In the genomic region with DNA sequence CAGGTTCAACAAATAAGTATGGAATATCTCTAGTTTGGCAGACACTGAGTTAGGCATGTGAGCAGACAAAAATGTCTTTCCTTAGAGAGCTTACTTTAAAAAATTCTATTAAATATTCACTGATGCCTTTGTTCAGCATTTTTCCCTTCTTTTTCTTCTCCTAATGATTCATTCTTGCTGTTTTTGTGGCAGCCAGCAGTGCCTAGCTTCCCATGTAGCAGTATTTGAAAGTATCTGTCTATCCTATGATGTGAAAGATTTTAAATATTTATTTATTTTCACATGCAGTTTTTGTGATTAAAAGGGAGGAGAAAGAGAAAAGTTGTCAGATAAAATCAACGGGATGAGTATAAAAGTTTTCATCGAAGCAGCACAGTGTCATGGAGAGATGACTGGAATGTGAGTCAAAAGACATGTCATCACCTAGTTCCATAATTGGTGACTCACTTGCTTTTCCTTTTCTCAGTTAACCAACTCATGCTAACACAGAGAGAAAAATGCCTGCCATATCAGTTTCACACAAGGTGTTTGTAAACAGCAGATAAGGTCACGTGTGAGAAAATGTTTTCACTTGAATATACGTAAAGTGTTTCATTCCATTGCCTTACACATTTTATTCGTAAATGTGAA, we compare ENCODE assay signal across 1 cellular context.
TF ChIP-seq lines count a peak whose summit lies in the region.

No MANE protein-coding gene starts in this region.

TF ChIP-seq in HEK293, 187 proteins besides CTCF, POLR2A, EP300 and RAD21 (continued from another document and continues in another):
- TF ChIP-seq, protein P1, sequence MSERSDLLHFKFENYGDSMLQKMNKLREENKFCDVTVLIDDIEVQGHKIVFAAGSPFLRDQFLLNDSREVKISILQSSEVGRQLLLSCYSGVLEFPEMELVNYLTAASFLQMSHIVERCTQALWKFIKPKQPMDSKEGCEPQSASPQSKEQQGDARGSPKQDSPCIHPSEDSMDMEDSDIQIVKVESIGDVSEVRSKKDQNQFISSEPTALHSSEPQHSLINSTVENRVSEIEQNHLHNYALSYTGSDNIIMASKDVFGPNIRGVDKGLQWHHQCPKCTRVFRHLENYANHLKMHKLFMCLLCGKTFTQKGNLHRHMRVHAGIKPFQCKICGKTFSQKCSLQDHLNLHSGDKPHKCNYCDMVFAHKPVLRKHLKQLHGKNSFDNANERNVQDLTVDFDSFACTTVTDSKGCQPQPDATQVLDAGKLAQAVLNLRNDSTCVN (tag by site-specific recombination; optimal IDR thresholded peaks at IDR 0.05) = no peak
- TF ChIP-seq IKZF3 (tag by site-specific recombination; IDR thresholded peaks at IDR 0.05) (peak; percentile 39; the same call in 1 of the 2 replicates), ZNF266 (tag by site-specific recombination; IDR thresholded peaks at IDR 0.05; ENCODE audit: low read depth) (no peak), WT1 (tag by site-specific recombination; IDR thresholded peaks at IDR 0.05) (no peak), ZBTB17 (tag by site-specific recombination; IDR thresholded peaks at IDR 0.05) (peak; percentile 57), MYNN (tag by site-specific recombination; IDR thresholded peaks at IDR 0.05; ENCODE audit: borderline replicate concordance) (no peak), ZNF629 (tag by site-specific recombination; IDR thresholded peaks at IDR 0.05) (peak; percentile 77), KLF8 (tag by site-specific recombination; IDR thresholded peaks at IDR 0.05) (no peak), YY1 (tag by site-specific recombination; IDR thresholded peaks at IDR 0.05) (no peak), PRDM1 (tag by site-specific recombination; IDR thresholded peaks at IDR 0.05) (peak; percentile 89), KLF16 (tag by site-specific recombination; IDR thresholded peaks at IDR 0.05) (no peak), GLIS2 (tag by site-specific recombination; IDR thresholded peaks at IDR 0.05) (no peak), ZNF121 (tag by site-specific recombination; IDR thresholded peaks at IDR 0.05) (no peak), RBAK (tag by site-specific recombination; IDR thresholded peaks at IDR 0.05) (no peak), ZNF596 (tag by site-specific recombination; IDR thresholded peaks at IDR 0.05) (no peak), ZNF146 (tag by site-specific recombination; IDR thresholded peaks at IDR 0.05) (no peak), MEIS1 (CRISPR knock-in tag; IDR thresholded peaks at IDR 0.05; ENCODE audit: borderline replicate concordance) (no peak), ZNF76 (tag by site-specific recombination; IDR thresholded peaks at IDR 0.05; ENCODE audit: borderline replicate concordance, low read depth) (no peak), ZNF501 (tag by site-specific recombination; IDR thresholded peaks at IDR 0.05) (peak; percentile 35; the same call in 1 of the 2 replicates), ZNF426 (tag by site-specific recombination; IDR thresholded peaks at IDR 0.05) (no peak)
- TF ChIP-seq, protein P2, sequence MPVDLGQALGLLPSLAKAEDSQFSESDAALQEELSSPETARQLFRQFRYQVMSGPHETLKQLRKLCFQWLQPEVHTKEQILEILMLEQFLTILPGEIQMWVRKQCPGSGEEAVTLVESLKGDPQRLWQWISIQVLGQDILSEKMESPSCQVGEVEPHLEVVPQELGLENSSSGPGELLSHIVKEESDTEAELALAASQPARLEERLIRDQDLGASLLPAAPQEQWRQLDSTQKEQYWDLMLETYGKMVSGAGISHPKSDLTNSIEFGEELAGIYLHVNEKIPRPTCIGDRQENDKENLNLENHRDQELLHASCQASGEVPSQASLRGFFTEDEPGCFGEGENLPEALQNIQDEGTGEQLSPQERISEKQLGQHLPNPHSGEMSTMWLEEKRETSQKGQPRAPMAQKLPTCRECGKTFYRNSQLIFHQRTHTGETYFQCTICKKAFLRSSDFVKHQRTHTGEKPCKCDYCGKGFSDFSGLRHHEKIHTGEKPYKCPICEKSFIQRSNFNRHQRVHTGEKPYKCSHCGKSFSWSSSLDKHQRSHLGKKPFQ (tag by site-specific recombination; IDR thresholded peaks at IDR 0.05) = no peak
- TF ChIP-seq, protein P3, sequence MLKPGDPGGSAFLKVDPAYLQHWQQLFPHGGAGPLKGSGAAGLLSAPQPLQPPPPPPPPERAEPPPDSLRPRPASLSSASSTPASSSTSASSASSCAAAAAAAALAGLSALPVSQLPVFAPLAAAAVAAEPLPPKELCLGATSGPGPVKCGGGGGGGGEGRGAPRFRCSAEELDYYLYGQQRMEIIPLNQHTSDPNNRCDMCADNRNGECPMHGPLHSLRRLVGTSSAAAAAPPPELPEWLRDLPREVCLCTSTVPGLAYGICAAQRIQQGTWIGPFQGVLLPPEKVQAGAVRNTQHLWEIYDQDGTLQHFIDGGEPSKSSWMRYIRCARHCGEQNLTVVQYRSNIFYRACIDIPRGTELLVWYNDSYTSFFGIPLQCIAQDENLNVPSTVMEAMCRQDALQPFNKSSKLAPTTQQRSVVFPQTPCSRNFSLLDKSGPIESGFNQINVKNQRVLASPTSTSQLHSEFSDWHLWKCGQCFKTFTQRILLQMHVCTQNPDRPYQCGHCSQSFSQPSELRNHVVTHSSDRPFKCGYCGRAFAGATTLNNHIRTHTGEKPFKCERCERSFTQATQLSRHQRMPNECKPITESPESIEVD (tag by site-specific recombination; IDR thresholded peaks at IDR 0.05) = peak; percentile 47
- TF ChIP-seq, protein P4, sequence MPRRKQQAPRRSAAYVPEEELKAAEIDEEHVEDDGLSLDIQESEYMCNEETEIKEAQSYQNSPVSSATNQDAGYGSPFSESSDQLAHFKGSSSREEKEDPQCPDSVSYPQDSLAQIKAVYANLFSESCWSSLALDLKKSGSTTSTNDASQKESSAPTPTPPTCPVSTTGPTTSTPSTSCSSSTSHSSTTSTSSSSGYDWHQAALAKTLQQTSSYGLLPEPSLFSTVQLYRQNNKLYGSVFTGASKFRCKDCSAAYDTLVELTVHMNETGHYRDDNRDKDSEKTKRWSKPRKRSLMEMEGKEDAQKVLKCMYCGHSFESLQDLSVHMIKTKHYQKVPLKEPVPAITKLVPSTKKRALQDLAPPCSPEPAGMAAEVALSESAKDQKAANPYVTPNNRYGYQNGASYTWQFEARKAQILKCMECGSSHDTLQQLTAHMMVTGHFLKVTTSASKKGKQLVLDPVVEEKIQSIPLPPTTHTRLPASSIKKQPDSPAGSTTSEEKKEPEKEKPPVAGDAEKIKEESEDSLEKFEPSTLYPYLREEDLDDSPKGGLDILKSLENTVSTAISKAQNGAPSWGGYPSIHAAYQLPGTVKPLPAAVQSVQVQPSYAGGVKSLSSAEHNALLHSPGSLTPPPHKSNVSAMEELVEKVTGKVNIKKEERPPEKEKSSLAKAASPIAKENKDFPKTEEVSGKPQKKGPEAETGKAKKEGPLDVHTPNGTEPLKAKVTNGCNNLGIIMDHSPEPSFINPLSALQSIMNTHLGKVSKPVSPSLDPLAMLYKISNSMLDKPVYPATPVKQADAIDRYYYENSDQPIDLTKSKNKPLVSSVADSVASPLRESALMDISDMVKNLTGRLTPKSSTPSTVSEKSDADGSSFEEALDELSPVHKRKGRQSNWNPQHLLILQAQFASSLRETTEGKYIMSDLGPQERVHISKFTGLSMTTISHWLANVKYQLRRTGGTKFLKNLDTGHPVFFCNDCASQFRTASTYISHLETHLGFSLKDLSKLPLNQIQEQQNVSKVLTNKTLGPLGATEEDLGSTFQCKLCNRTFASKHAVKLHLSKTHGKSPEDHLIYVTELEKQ (tag by site-specific recombination; IDR thresholded peaks at IDR 0.05; ENCODE audit: borderline replicate concordance) = no peak
- TF ChIP-seq, protein P5, sequence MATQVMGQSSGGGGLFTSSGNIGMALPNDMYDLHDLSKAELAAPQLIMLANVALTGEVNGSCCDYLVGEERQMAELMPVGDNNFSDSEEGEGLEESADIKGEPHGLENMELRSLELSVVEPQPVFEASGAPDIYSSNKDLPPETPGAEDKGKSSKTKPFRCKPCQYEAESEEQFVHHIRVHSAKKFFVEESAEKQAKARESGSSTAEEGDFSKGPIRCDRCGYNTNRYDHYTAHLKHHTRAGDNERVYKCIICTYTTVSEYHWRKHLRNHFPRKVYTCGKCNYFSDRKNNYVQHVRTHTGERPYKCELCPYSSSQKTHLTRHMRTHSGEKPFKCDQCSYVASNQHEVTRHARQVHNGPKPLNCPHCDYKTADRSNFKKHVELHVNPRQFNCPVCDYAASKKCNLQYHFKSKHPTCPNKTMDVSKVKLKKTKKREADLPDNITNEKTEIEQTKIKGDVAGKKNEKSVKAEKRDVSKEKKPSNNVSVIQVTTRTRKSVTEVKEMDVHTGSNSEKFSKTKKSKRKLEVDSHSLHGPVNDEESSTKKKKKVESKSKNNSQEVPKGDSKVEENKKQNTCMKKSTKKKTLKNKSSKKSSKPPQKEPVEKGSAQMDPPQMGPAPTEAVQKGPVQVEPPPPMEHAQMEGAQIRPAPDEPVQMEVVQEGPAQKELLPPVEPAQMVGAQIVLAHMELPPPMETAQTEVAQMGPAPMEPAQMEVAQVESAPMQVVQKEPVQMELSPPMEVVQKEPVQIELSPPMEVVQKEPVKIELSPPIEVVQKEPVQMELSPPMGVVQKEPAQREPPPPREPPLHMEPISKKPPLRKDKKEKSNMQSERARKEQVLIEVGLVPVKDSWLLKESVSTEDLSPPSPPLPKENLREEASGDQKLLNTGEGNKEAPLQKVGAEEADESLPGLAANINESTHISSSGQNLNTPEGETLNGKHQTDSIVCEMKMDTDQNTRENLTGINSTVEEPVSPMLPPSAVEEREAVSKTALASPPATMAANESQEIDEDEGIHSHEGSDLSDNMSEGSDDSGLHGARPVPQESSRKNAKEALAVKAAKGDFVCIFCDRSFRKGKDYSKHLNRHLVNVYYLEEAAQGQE (tag by site-specific recombination; IDR thresholded peaks at IDR 0.05) = no peak
- TF ChIP-seq, protein P6, sequence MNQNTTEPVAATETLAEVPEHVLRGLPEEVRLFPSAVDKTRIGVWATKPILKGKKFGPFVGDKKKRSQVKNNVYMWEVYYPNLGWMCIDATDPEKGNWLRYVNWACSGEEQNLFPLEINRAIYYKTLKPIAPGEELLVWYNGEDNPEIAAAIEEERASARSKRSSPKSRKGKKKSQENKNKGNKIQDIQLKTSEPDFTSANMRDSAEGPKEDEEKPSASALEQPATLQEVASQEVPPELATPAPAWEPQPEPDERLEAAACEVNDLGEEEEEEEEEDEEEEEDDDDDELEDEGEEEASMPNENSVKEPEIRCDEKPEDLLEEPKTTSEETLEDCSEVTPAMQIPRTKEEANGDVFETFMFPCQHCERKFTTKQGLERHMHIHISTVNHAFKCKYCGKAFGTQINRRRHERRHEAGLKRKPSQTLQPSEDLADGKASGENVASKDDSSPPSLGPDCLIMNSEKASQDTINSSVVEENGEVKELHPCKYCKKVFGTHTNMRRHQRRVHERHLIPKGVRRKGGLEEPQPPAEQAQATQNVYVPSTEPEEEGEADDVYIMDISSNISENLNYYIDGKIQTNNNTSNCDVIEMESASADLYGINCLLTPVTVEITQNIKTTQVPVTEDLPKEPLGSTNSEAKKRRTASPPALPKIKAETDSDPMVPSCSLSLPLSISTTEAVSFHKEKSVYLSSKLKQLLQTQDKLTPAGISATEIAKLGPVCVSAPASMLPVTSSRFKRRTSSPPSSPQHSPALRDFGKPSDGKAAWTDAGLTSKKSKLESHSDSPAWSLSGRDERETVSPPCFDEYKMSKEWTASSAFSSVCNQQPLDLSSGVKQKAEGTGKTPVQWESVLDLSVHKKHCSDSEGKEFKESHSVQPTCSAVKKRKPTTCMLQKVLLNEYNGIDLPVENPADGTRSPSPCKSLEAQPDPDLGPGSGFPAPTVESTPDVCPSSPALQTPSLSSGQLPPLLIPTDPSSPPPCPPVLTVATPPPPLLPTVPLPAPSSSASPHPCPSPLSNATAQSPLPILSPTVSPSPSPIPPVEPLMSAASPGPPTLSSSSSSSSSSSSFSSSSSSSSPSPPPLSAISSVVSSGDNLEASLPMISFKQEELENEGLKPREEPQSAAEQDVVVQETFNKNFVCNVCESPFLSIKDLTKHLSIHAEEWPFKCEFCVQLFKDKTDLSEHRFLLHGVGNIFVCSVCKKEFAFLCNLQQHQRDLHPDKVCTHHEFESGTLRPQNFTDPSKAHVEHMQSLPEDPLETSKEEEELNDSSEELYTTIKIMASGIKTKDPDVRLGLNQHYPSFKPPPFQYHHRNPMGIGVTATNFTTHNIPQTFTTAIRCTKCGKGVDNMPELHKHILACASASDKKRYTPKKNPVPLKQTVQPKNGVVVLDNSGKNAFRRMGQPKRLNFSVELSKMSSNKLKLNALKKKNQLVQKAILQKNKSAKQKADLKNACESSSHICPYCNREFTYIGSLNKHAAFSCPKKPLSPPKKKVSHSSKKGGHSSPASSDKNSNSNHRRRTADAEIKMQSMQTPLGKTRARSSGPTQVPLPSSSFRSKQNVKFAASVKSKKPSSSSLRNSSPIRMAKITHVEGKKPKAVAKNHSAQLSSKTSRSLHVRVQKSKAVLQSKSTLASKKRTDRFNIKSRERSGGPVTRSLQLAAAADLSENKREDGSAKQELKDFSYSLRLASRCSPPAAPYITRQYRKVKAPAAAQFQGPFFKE (tag by site-specific recombination; IDR thresholded peaks at IDR 0.05; ENCODE audit: borderline replicate concordance) = no peak
- TF ChIP-seq, protein P7, sequence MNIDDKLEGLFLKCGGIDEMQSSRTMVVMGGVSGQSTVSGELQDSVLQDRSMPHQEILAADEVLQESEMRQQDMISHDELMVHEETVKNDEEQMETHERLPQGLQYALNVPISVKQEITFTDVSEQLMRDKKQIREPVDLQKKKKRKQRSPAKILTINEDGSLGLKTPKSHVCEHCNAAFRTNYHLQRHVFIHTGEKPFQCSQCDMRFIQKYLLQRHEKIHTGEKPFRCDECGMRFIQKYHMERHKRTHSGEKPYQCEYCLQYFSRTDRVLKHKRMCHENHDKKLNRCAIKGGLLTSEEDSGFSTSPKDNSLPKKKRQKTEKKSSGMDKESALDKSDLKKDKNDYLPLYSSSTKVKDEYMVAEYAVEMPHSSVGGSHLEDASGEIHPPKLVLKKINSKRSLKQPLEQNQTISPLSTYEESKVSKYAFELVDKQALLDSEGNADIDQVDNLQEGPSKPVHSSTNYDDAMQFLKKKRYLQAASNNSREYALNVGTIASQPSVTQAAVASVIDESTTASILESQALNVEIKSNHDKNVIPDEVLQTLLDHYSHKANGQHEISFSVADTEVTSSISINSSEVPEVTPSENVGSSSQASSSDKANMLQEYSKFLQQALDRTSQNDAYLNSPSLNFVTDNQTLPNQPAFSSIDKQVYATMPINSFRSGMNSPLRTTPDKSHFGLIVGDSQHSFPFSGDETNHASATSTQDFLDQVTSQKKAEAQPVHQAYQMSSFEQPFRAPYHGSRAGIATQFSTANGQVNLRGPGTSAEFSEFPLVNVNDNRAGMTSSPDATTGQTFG (tag by site-specific recombination; IDR thresholded peaks at IDR 0.05; ENCODE audit: borderline replicate concordance) = no peak
- TF ChIP-seq, protein P8, sequence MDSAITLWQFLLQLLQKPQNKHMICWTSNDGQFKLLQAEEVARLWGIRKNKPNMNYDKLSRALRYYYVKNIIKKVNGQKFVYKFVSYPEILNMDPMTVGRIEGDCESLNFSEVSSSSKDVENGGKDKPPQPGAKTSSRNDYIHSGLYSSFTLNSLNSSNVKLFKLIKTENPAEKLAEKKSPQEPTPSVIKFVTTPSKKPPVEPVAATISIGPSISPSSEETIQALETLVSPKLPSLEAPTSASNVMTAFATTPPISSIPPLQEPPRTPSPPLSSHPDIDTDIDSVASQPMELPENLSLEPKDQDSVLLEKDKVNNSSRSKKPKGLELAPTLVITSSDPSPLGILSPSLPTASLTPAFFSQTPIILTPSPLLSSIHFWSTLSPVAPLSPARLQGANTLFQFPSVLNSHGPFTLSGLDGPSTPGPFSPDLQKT (IDR thresholded peaks at IDR 0.05; ENCODE audit: borderline replicate concordance, low read depth, low read length) = no peak
- TF ChIP-seq, protein P9, sequence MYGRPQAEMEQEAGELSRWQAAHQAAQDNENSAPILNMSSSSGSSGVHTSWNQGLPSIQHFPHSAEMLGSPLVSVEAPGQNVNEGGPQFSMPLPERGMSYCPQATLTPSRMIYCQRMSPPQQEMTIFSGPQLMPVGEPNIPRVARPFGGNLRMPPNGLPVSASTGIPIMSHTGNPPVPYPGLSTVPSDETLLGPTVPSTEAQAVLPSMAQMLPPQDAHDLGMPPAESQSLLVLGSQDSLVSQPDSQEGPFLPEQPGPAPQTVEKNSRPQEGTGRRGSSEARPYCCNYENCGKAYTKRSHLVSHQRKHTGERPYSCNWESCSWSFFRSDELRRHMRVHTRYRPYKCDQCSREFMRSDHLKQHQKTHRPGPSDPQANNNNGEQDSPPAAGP (tag by site-specific recombination; IDR thresholded peaks at IDR 0.05) = 0 out of 2 replicates have a peak, but pooled peaks have one; percentile 21
